In genomic region chr1:65793359-65793732, GRCh38 we compare ENCODE assay signal across 9 cellular contexts. TPM values are rescaled to one million over a fixed set of nuclear protein-coding genes. Genes with fewer than 3 reads are reported as not detected.
DNase-seq lines count a peak whose midpoint lies in the region; FAIRE-seq and TF ChIP-seq lines count a peak whose summit lies in the region.
"Had no signal": no experiment of that assay in that cellular context is flagged by ENCODE, and none has a peak within 500 bp of the region (broad histone marks: within the 10 kb centered on the region; RNA-seq: fewer than 3 reads in every experiment).

No MANE protein-coding gene starts in this region.

- FAIRE-seq in endothelial cell of umbilical vein (lab: Jason Lieb, UNC): no peak

- no peak for TF ChIP-seq EP300 in ovary (IDR thresholded peaks at IDR 0.05)

- peak overlapping the region; percentile 67 for H3K4me3 ChIP-seq in HUES48 (ENCODE audit: low read depth, low read length)
- peak overlapping the region in 2 of 3 experiments; percentile 22 to 24 for H3K4me3 ChIP-seq in endothelial cell of umbilical vein (replicated peaks in 1 of 3; ENCODE audit: insufficient read depth in 1 of 3, low read depth in 1 of 3, low read length in 3 of 3)
- H3K4me3 ChIP-seq in ovary: no peak overlapping the region

- TF ChIP-seq POLR2A in endothelial cell of umbilical vein (IDR thresholded peaks at IDR 0.05; ENCODE audit: low read depth, low read length) (no peak), erythroblast (IDR thresholded peaks at IDR 0.05; ENCODE audit: low read length) (no peak), ovary (IDR thresholded peaks at IDR 0.05) (no peak)

- no peak overlapping the region for H3K9ac ChIP-seq in HUES48 (ENCODE audit: low read depth, low read length)
- no peak overlapping the region for H3K9ac ChIP-seq in endothelial cell of umbilical vein (replicated peaks; ENCODE audit: extremely low read depth, insufficient read depth, low read length)

- H3K27me3 Mint-ChIP-seq in CD14-positive monocyte (ENCODE audit: low read depth in 3 of 3): peaks cover 28 to 54% (median 44%) of the 10 kb centered on the region in 3 donors
- H3K27me3 Mint-ChIP-seq in nephron progenitor cell (ENCODE audit: low read depth, poor library complexity): peaks cover 86% of the 10 kb centered on the region

- no peak for DNase-seq in CD14-positive monocyte (ENCODE audit: low spot score)
- no peak for DNase-seq in endothelial cell of umbilical vein (ENCODE audit: low read depth, low spot score)
- DNase-seq in nephron progenitor cell: peak; percentile 30
- DNase-seq in erythroblast (lab: John Stamatoyannopoulos, UW): no peak
- DNase-seq in D341Med (ENCODE audit: low spot score): no peak
- DNase-seq in 8988T: no peak
- DNase-seq in ovary: no peak
- DNase-seq: NCI-H226 had no signal

- H3K36me3 Mint-ChIP-seq in CD14-positive monocyte: peaks cover 0 to 3% of the 10 kb centered on the region in 2 donors
- peaks cover 9% of the 10 kb centered on the region for H3K36me3 Mint-ChIP-seq in nephron progenitor cell (ENCODE audit: low read depth)

- dilution Hi-C loops in endothelial cell of umbilical vein (cut with MboI; ENCODE audit: extremely low pct_ligation_motif_present, low sequenced_read_pairs): no loop called here

- no peaks in the 10 kb centered on the region for H3K4me1 ChIP-seq in HUES48 (ENCODE audit: control insufficient read depth, insufficient read depth, low read length)
- H3K4me1 ChIP-seq in endothelial cell of umbilical vein (ENCODE audit: control insufficient read depth, extremely low read depth, insufficient read depth, low read length): peaks cover 13% of the 10 kb centered on the region
- H3K4me1 ChIP-seq in ovary (ENCODE audit: insufficient read depth): no peaks in the 10 kb centered on the region

- POLR2A ChIA-PET in endothelial cell of umbilical vein (lab: Charles Lee): no interaction called here

- H3K27ac ChIP-seq in HUES48 (ENCODE audit: low read depth, low read length): no peak overlapping the region
- H3K27ac ChIP-seq in endothelial cell of umbilical vein (ENCODE audit: insufficient read depth, low read depth, low read length): no peak overlapping the region
- no peak overlapping the region for H3K27ac ChIP-seq in ovary

- CTCF ChIA-PET in endothelial cell of umbilical vein (lab: Charles Lee): interaction anchor here (1.6 kb wide), 1 partner anchor 18 kb away, joined by 7 read pairs; no protein-coding TSS in a partner anchor

- intact Hi-C loops in CD14-positive monocyte (cut with micrococcal nuclease): no loop called here
- intact Hi-C loops in endothelial cell of umbilical vein (cut with micrococcal nuclease): loop anchor here (10.0 kb wide), 1 partner anchor 369 kb away; the partner anchor contains the start of genes LEPR and LEPROT
- intact Hi-C loops in ovary (cut with DNase I): no loop called here

- no TSS peak for BruUV-seq in endothelial cell of umbilical vein (replicated peaks; lab: Mats Ljungman, UMichigan)

- no peak overlapping the region for H3K27ac Mint-ChIP-seq in CD14-positive monocyte
- no peak overlapping the region for H3K27ac Mint-ChIP-seq in nephron progenitor cell

- H3K36me3 ChIP-seq in HUES48 (ENCODE audit: control insufficient read depth, insufficient read depth, low read length) (no peaks in the 10 kb centered on the region), endothelial cell of umbilical vein (ENCODE audit: control insufficient read depth in 2 of 2, extremely low read depth in 1 of 2, insufficient read depth in 2 of 2, low read length in 2 of 2) (no peaks in the 10 kb centered on the region), ovary (no peaks in the 10 kb centered on the region)

- TF ChIP-seq CTCF in CD14-positive monocyte (IDR thresholded peaks at IDR 0.05): no peak
- no peak for TF ChIP-seq CTCF in endothelial cell of umbilical vein (IDR thresholded peaks at IDR 0.05; ENCODE audit: extremely low read depth in 1 of 2, insufficient read depth in 1 of 2, low read depth in 1 of 2, low read length in 2 of 2)
- no peak for TF ChIP-seq CTCF in nephron progenitor cell (IDR thresholded peaks at IDR 0.05)
- no peak for TF ChIP-seq CTCF in ovary (IDR thresholded peaks at IDR 0.05)

- H3K4me2 ChIP-seq in endothelial cell of umbilical vein (ENCODE audit: insufficient read depth, low read length): peak overlapping the region; percentile 57

- H3K9me3 Mint-ChIP-seq in CD14-positive monocyte (peaks cover 4 to 20% (median 11%) of the 10 kb centered on the region in 7 donors), nephron progenitor cell (peaks cover 18% of the 10 kb centered on the region)

- H3K9me3 ChIP-seq in HUES48 (ENCODE audit: control insufficient read depth, insufficient read depth, low read length): no peaks in the 10 kb centered on the region
- H3K9me3 ChIP-seq in endothelial cell of umbilical vein (replicated peaks; ENCODE audit: control insufficient read depth, insufficient read depth, low read length): no peaks in the 10 kb centered on the region
- no peaks in the 10 kb centered on the region for H3K9me3 ChIP-seq in ovary

- H4K20me1 ChIP-seq in endothelial cell of umbilical vein (replicated peaks; ENCODE audit: control insufficient read depth, extremely low read depth, insufficient read depth, low read length): no peaks in the 10 kb centered on the region

- H3K9me1 ChIP-seq in endothelial cell of umbilical vein (replicated peaks; ENCODE audit: control insufficient read depth, extremely low read depth, insufficient read depth, low read length): no peaks in the 10 kb centered on the region

- H3K79me2 ChIP-seq in endothelial cell of umbilical vein (ENCODE audit: control insufficient read depth, insufficient read depth, low read length): no peaks in the 10 kb centered on the region

- H2AFZ ChIP-seq in endothelial cell of umbilical vein (ENCODE audit: low read depth, low read length): peak overlapping the region; percentile 69

- peaks cover 41% of the 10 kb centered on the region for H3K4me1 Mint-ChIP-seq in CD14-positive monocyte
- peaks cover 17% of the 10 kb centered on the region for H3K4me1 Mint-ChIP-seq in nephron progenitor cell

- peaks cover 61% of the 10 kb centered on the region for H3K27me3 ChIP-seq in HUES48 (ENCODE audit: control insufficient read depth, insufficient read depth, low read length)
- H3K27me3 ChIP-seq in endothelial cell of umbilical vein (ENCODE audit: control insufficient read depth in 2 of 2, insufficient read depth in 2 of 2, low read length in 2 of 2): peaks cover 20 to 39% of the 10 kb centered on the region in 2 experiments
- no peaks in the 10 kb centered on the region for H3K27me3 ChIP-seq in ovary

- H3K4me3 Mint-ChIP-seq in CD14-positive monocyte: peak overlapping the region; percentile 83 to 92
- peak overlapping the region; percentile 76 for H3K4me3 Mint-ChIP-seq in nephron progenitor cell

- 3 to 4% (median 4%) methylated on average over 20 of the region's 20 CpGs for WGBS in ovary, 3 donors

TF ChIP-seq in endothelial cell of umbilical vein, 7 proteins besides CTCF, POLR2A, EP300 and RAD21:
- no peak for TF ChIP-seq GATA2 (IDR thresholded peaks at IDR 0.05; ENCODE audit: insufficient read depth, insufficient read length, low read depth, low read length)
- no peak for TF ChIP-seq FOS (IDR thresholded peaks at IDR 0.05; ENCODE audit: borderline replicate concordance, insufficient read depth, low read length)
- no peak for TF ChIP-seq POLR2AphosphoS5 (IDR thresholded peaks at IDR 0.05; ENCODE audit: insufficient read depth, low read depth, low read length)
- TF ChIP-seq MYC (IDR thresholded peaks at IDR 0.05; ENCODE audit: low read depth, low read length): no peak
- peak; percentile 72 for TF ChIP-seq EZH2 (IDR thresholded peaks at IDR 0.05; ENCODE audit: borderline replicate concordance, low read depth, low read length, severe bottlenecking)
- no peak for TF ChIP-seq JUN (IDR thresholded peaks at IDR 0.05; ENCODE audit: borderline replicate concordance, insufficient read depth, insufficient read length, low read depth)
- TF ChIP-seq, protein P1, sequence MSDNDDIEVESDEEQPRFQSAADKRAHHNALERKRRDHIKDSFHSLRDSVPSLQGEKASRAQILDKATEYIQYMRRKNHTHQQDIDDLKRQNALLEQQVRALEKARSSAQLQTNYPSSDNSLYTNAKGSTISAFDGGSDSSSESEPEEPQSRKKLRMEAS (IDR thresholded peaks at IDR 0.05; ENCODE audit: insufficient read depth, insufficient read length): no peak

RNA-seq across cellular contexts. Expression of gene PDE4B, which starts 0.7 kb away (rescaled TPM):
- polyA plus RNA-seq in CD14-positive monocyte: 10 to 100 TPM; 17.2 to 25.2 TPM
- total RNA-seq in endothelial cell of umbilical vein: 69.8 and 72.1 TPM in 2 replicates
- polyA plus RNA-seq in endothelial cell of umbilical vein: 48.5 and 63.5 TPM in 2 replicates
- polyA plus RNA-seq in endothelial cell of umbilical vein (2011; cell fraction: cytosol; rRNA removed): 50.1 and 54.3 TPM in 2 replicates
- polyA plus RNA-seq in endothelial cell of umbilical vein (2011; cell fraction: nucleus; rRNA removed): 129 and 156 TPM in 2 replicates
- polyA plus RNA-seq in endothelial cell of umbilical vein (2012): 60.6 and 70.2 TPM in 2 replicates
- polyA minus RNA-seq in endothelial cell of umbilical vein: 120 and 127 TPM in 2 replicates
- not detected for polyA minus RNA-seq in endothelial cell of umbilical vein (2011; cell fraction: cytosol; rRNA and poly(A)+ RNA removed)
- 249 and 261 TPM in 2 replicates for polyA minus RNA-seq in endothelial cell of umbilical vein (2011; cell fraction: nucleus; rRNA and poly(A)+ RNA removed)
- 1 to 10 TPM; 1.7 to 6.4 (median 5.1) TPM for total RNA-seq in ovary
- 1 to 10 TPM; 3.3 to 8.2 TPM for polyA plus RNA-seq in ovary
